ENCODE assay signal across 1 cellular context in the genomic region with DNA sequence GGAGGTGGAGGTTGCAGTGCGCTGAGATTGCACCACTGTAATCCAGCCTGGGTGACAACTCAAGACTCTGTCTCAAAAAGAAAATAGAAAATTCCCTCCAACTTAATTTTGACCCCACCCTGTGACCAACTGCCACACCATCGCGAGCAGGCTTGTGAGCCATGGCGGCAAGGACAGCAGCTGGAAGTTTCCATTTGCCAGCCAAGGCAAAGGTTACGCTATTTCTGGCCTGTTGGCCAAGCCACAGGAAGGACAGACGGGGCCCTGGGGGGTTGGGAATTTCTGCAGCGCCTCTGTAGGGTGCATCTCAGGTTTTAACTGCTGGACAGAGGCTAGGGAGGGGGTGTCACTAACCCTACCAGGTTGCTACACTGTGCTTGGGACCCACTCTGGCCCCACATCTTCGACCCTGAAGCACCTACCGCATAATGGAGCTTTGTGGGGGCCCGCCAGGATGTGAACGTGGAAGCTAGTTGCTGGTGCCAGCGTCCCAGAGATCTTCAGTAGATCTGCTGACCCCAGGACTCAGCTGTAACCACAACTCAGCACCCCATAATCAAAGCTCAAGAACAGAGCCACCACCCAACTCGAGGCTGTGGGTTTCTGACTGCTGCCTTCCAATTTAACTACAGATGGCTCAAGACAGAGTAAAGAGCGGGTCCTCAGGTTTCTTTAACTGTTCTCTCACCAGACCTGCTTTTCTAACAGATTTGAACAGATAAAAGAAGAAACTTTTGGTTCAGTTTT.
TF ChIP-seq lines count a peak whose summit lies in the region.

No MANE protein-coding gene starts in this region.

TF ChIP-seq in liver, 16 proteins besides CTCF, POLR2A, EP300 and RAD21 (continued from another document):
- TF ChIP-seq, protein P1, sequence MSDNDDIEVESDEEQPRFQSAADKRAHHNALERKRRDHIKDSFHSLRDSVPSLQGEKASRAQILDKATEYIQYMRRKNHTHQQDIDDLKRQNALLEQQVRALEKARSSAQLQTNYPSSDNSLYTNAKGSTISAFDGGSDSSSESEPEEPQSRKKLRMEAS (IDR thresholded peaks at IDR 0.05): peak; percentile 73
- TF ChIP-seq TAF1 (conservative IDR thresholded peaks at IDR 0.05) (no peak), GABPA (IDR thresholded peaks at IDR 0.05 in 1 of 2, conservative IDR thresholded peaks at IDR 0.05 in 1 of 2) (no peak), EGR1 (IDR thresholded peaks at IDR 0.05; ENCODE audit: low read depth in 2 of 2) (no peak), FOXA2 (IDR thresholded peaks at IDR 0.05) (no peak), YY1 (IDR thresholded peaks at IDR 0.05) (peak; percentile 90)
- TF ChIP-seq, protein P2, sequence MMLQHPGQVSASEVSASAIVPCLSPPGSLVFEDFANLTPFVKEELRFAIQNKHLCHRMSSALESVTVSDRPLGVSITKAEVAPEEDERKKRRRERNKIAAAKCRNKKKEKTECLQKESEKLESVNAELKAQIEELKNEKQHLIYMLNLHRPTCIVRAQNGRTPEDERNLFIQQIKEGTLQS (IDR thresholded peaks at IDR 0.05): no peak
